1 cellular context compared by ENCODE assay signal in genomic region chr14:35292051-35292769, GRCh38.
TF ChIP-seq lines count a peak whose summit lies in the region.

Gene PSMA6 (plus strand): TSS chr14:35292382. CDS start chr14:35292477, 95 bp downstream.

TF ChIP-seq in K562, 482 proteins besides CTCF, POLR2A, EP300 and RAD21 (continued from another document and continues in another):
- TF ChIP-seq ATF2 (CRISPR knock-in tag; IDR thresholded peaks at IDR 0.05) (no peak), ZNF586 (CRISPR knock-in tag; conservative IDR thresholded peaks at IDR 0.05) (no peak), ZBTB8A (IDR thresholded peaks at IDR 0.05; ENCODE audit: partially characterized antibody) (no peak), CBFA2T2 (conservative IDR thresholded peaks at IDR 0.05) (no peak), POLR2B (IDR thresholded peaks at IDR 0.05; ENCODE audit: low read depth, partially characterized antibody) (peak; percentile 69), PURB (CRISPR knock-in tag; IDR thresholded peaks at IDR 0.05; ENCODE audit: low read depth) (no peak), ARNT (IDR thresholded peaks at IDR 0.05) (no peak), NELFE (IDR thresholded peaks at IDR 0.05; ENCODE audit: insufficient read depth, insufficient read length) (no peak), CHD1 (IDR thresholded peaks at IDR 0.05; ENCODE audit: low read length) (no peak), ZBTB1 (CRISPR knock-in tag; IDR thresholded peaks at IDR 0.05; ENCODE audit: borderline replicate concordance, low read depth) (no peak), ATF6 (CRISPR knock-in tag; IDR thresholded peaks at IDR 0.05) (no peak), CLOCK (CRISPR knock-in tag; IDR thresholded peaks at IDR 0.05; ENCODE audit: borderline replicate concordance) (no peak), BRCA1 (IDR thresholded peaks at IDR 0.05) (no peak), BRCA1 (CRISPR knock-in tag; IDR thresholded peaks at IDR 0.05) (no peak), TAF15 (IDR thresholded peaks at IDR 0.05; ENCODE audit: low read depth, low read length) (no peak), ARID3A (IDR thresholded peaks at IDR 0.05; ENCODE audit: borderline replicate concordance, low read depth, low read length) (no peak), CHCHD3 (CRISPR knock-in tag; IDR thresholded peaks at IDR 0.05) (no peak), CGGBP1 (CRISPR knock-in tag; IDR thresholded peaks at IDR 0.05) (no peak), SMAD3 (CRISPR knock-in tag; conservative IDR thresholded peaks at IDR 0.05) (no peak), ETV1 (tag; conservative IDR thresholded peaks at IDR 0.05; ENCODE audit: low read depth) (peak; percentile 70), CTBP1 (IDR thresholded peaks at IDR 0.05; ENCODE audit: borderline replicate concordance) (no peak), HMGN3 (IDR thresholded peaks at IDR 0.05; ENCODE audit: borderline replicate concordance, extremely low read depth, insufficient read length, low read depth, low read length) (peak; percentile 37), ZNF668 (CRISPR knock-in tag; IDR thresholded peaks at IDR 0.05) (no peak), ZFP30 (CRISPR knock-in tag; IDR thresholded peaks at IDR 0.05; ENCODE audit: borderline replicate concordance) (no peak), GATA2 (CRISPR knock-in tag; IDR thresholded peaks at IDR 0.05) (no peak), SETDB1 (IDR thresholded peaks at IDR 0.05; ENCODE audit: low read length) (no peak), CUX1 (CRISPR knock-in tag; IDR thresholded peaks at IDR 0.05) (no peak), PKNOX1 (IDR thresholded peaks at IDR 0.05) (peak; percentile 64), NRF1 (conservative IDR thresholded peaks at IDR 0.05 in 1 of 2, IDR thresholded peaks at IDR 0.05 in 1 of 2) (peak; percentile 90 to 92), ELF1 (tag; IDR thresholded peaks at IDR 0.05) (peak; percentile 92), JUN (IDR thresholded peaks at IDR 0.05; ENCODE audit: borderline replicate concordance, low read depth, low read length) (0 out of 2 replicates have a peak, but pooled peaks have one; percentile 32), JUN (CRISPR knock-in tag; IDR thresholded peaks at IDR 0.05; ENCODE audit: borderline replicate concordance) (no peak), NBN (IDR thresholded peaks at IDR 0.05; ENCODE audit: low read depth) (peak; percentile 53; the same call in 1 of the 2 replicates), HLTF (IDR thresholded peaks at IDR 0.05) (no peak), SIN3B (IDR thresholded peaks at IDR 0.05; ENCODE audit: low read depth) (peak; percentile 72)
